ENCODE assay signal across 15 cellular contexts in genomic region chr11:19598456-19598855, GRCh38.
DNase-seq lines count a peak whose midpoint lies in the region; ATAC-seq and TF ChIP-seq lines count a peak whose summit lies in the region.
"Had no signal": no experiment of that assay in that cellular context is flagged by ENCODE, and none has a peak within 500 bp of the region (broad histone marks: within the 10 kb centered on the region; RNA-seq: fewer than 3 reads in every experiment).

No MANE protein-coding gene starts in this region.

- H2BK5ac ChIP-seq in mesenchymal stem cell (ENCODE audit: low read depth, low read length, poor library complexity, severe bottlenecking): no peak overlapping the region

- H2BK15ac ChIP-seq in mesenchymal stem cell (ENCODE audit: low read depth, poor library complexity, severe bottlenecking): no peak overlapping the region

- ATAC-seq in GM21447 (IDR thresholded peaks at IDR 0.05; ENCODE audit: unreplicated experiment): no peak
- ATAC-seq: HepG2 had no signal

- 0 out of 2 replicates have a peak overlapping the region, but pooled peaks have one; percentile 6 for H3K27ac ChIP-seq in SJSA1
- peak overlapping the region; percentile 53 for H3K27ac ChIP-seq in mesenchymal stem cell (ENCODE audit: low read length, poor library complexity, severe bottlenecking)
- peak overlapping the region; percentile 78 for H3K27ac ChIP-seq in tibial artery

- no peak for TF ChIP-seq CTCF in tibial artery (IDR thresholded peaks at IDR 0.05)

- no peak overlapping the region for H3K9ac ChIP-seq in mesenchymal stem cell (ENCODE audit: low read length)

- WGBS in mesenchymal stem cell: 61% methylated on average over 3 of the region's 3 CpGs

- H2BK12ac ChIP-seq in mesenchymal stem cell (ENCODE audit: low read length in 2 of 2): no peak overlapping the region

- no peak overlapping the region for H3K23ac ChIP-seq in mesenchymal stem cell (ENCODE audit: low read length in 2 of 2)

- H3K27me3 ChIP-seq in SJSA1 (replicated peaks) (no peaks in the 10 kb centered on the region), mesenchymal stem cell (ENCODE audit: control insufficient read depth in 1 of 2, insufficient read depth in 1 of 2, low read length in 2 of 2) (no peaks in the 10 kb centered on the region), tibial artery (no peaks in the 10 kb centered on the region)

- H3K14ac ChIP-seq in mesenchymal stem cell (ENCODE audit: low read length in 2 of 2): no peak overlapping the region

- H3K18ac ChIP-seq in mesenchymal stem cell (ENCODE audit: low read depth in 1 of 2, low read length in 2 of 2): no peak overlapping the region

- no peak overlapping the region for H3K4ac ChIP-seq in mesenchymal stem cell (ENCODE audit: low read depth in 1 of 2, low read length in 2 of 2)

- no peak overlapping the region for H4K8ac ChIP-seq in mesenchymal stem cell (ENCODE audit: low read length)

- H3K79me1 ChIP-seq in mesenchymal stem cell (replicated peaks; ENCODE audit: low read length, poor library complexity, severe bottlenecking): peaks cover 6% of the 10 kb centered on the region

- no peak overlapping the region for H4K91ac ChIP-seq in mesenchymal stem cell (ENCODE audit: low read length)

- no peak overlapping the region for H2AFZ ChIP-seq in mesenchymal stem cell (ENCODE audit: low read depth, low read length)

- H3K36me3 ChIP-seq in SJSA1 (no peaks in the 10 kb centered on the region), mesenchymal stem cell (ENCODE audit: control insufficient read depth in 1 of 2, insufficient read depth in 2 of 2, low read depth in 1 of 2, low read length in 2 of 2) (no peaks in the 10 kb centered on the region), tibial artery (no peaks in the 10 kb centered on the region)

- intact Hi-C loops in tibial artery (cut with DNase I; ENCODE audit: low total_unique reads): loop anchor here (10.0 kb wide), 1 partner anchor 116 kb away; the partner anchor contains the start of gene NAV2

- no peaks in the 10 kb centered on the region for H3K9me3 ChIP-seq in SJSA1 (replicated peaks)
- H3K9me3 ChIP-seq in mesenchymal stem cell (ENCODE audit: control insufficient read depth, low read length): no peaks in the 10 kb centered on the region
- H3K9me3 ChIP-seq in tibial artery: no peaks in the 10 kb centered on the region

- H3K4me3 ChIP-seq in SJSA1 (peak overlapping the region; percentile 28), mesenchymal stem cell (ENCODE audit: insufficient read depth in 1 of 2, low read depth in 1 of 2, low read length in 2 of 2) (no peak overlapping the region), tibial artery (peak overlapping the region; percentile 27 to 46)

- peaks cover 54% of the 10 kb centered on the region for H3K4me1 ChIP-seq in SJSA1 (replicated peaks)
- H3K4me1 ChIP-seq in mesenchymal stem cell (ENCODE audit: control insufficient read depth, insufficient read depth, low read depth, low read length): peaks cover 30% of the 10 kb centered on the region
- H3K4me1 ChIP-seq in tibial artery: peaks cover 0 to 89% (median 53%) of the 10 kb centered on the region in 4 donors

- H2BK120ac ChIP-seq in mesenchymal stem cell (ENCODE audit: low read depth, low read length): no peak overlapping the region

- H2AK5ac ChIP-seq in mesenchymal stem cell (ENCODE audit: low read length, severe bottlenecking): peak overlapping the region; percentile 54

- DNase-seq in ELR (ENCODE audit: low read depth) (peak; percentile 44), SJSA1 (ENCODE audit: low read depth in 1 of 2, low spot score in 2 of 2) (no peak), mesenchymal stem cell (no peak), tibial artery (no peak), NCI-H1436 (lab: John Stamatoyannopoulos, UW) (no peak)
- DNase-seq in activated CD4-positive, alpha-beta T cell treated with anti-CD3 and anti-CD28 coated beads, Interleukin-2, amount 50 U/mL, for 48 hours: no peak
- DNase-seq: Calu3; CD4-positive, alpha-beta T cell; GF-D8; MV-4-11; NCI-H1436 treated with DMSO at 0.1 percent for 48 hours; NCI-H748 treated with DMSO at 0.1 percent for 48 hours; Right ventricle myocardium superior had no signal

- H3K4me2 ChIP-seq in mesenchymal stem cell (ENCODE audit: low read length, poor library complexity, severe bottlenecking): no peak overlapping the region

Comparison
In these comparisons a context has a peak if more than half of its experiments do, and no peak if none do; other contexts are left out.
1. H3K27ac ChIP-seq: peak in every context shown above with its lines; median percentile 78 in tibial artery; 53 in mesenchymal stem cell; 6 in SJSA1.
2. H3K4me3 ChIP-seq: peak in SJSA1 (single experiment) and tibial artery (2 of 2); none in mesenchymal stem cell (0 of 2).